Comparison of ENCODE assay signal across 14 cellular contexts in the genomic region with DNA sequence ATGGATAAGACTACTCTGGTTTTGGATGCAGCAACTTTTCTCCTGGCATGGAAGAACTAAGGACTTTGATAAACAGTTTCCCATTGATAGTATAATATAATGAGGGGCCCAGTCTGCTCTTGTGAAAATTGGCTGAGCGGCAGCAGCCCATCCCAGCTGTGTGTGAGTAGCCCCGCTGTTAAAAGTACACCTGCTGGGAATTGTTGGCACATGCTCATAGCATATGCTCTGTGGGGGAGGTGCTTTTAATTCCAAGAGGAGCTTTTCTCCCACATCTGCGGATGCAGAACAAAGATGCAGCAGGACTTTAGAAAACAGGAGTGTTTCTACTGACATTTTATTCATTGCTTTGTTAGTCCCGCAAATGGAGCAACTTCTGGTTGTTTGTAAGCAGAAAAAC. TPM values are rescaled to one million over a fixed set of nuclear protein-coding genes. Genes with fewer than 3 reads are reported as not detected.
DNase-seq lines count a peak whose midpoint lies in the region; ATAC-seq and TF ChIP-seq lines count a peak whose summit lies in the region.
"Had no signal": no experiment of that assay in that cellular context is flagged by ENCODE, and none has a peak within 500 bp of the region (broad histone marks: within the 10 kb centered on the region; RNA-seq: fewer than 3 reads in every experiment).

No MANE protein-coding gene starts in this region.

- no peak for TF ChIP-seq CTCF in glutamatergic neuron (IDR thresholded peaks at IDR 0.05; ENCODE audit: partially characterized antibody, unreplicated experiment)

- H3K27me3 Mint-ChIP-seq in glutamatergic neuron (ENCODE audit: unreplicated experiment), result peaks cover 14% of the 10 kb centered on the region
- H3K27me3 Mint-ChIP-seq: stimulated activated memory B cell treated with anti-CD40 and anti-IgM and Interleukin-4, amounts not matched to agents 10 μg/mL and 1 μg/mL and 100 μg/mL, for 72 hours had no signal

- H3K4me1 Mint-ChIP-seq in glutamatergic neuron (ENCODE audit: low read depth, unreplicated experiment), result peaks cover 62% of the 10 kb centered on the region

- H3K36me3 Mint-ChIP-seq in glutamatergic neuron (ENCODE audit: unreplicated experiment), result peaks cover 15% of the 10 kb centered on the region

- DNase-seq in COLO668 (lab: John Stamatoyannopoulos, UW; ENCODE audit: unreplicated experiment), result peak; percentile 54
- peak; percentile 89 for DNase-seq in NCI-H1092 (lab: John Stamatoyannopoulos, UW)
- peak; percentile 34 for DNase-seq in NCI-H510A (lab: John Stamatoyannopoulos, UW)
- DNase-seq in glutamatergic neuron, result peak; percentile 60
- DNase-seq in GOT3 (lab: John Stamatoyannopoulos, UW), result no peak
- DNase-seq: DND-41; OCI-M1; stimulated activated CD4-positive, alpha-beta T cell treated with anti-CD3 and anti-CD28 coated beads, Interleukin-2, amount 100 ng/mL, for 48 hours; uterus had no signal

- peak overlapping the region; percentile 100 for H3K27ac Mint-ChIP-seq in glutamatergic neuron (ENCODE audit: unreplicated experiment)
- H3K27ac Mint-ChIP-seq: activated T-helper 1 cell treated with anti-CD3 and anti-CD28 coated beads, Interleukin-12 subunit alpha, Interleukin-12 subunit beta, Interleukin-2, Interleukin-4 antibody, amounts not matched to agents 30 ng/mL and 10 ng/mL and 1 ng/mL, durations not matched to agents 14 hours and 24 hours and 36 hours; stimulated activated memory B cell treated with anti-CD40 and anti-IgM and Interleukin-4, amounts not matched to agents 10 μg/mL and 1 μg/mL and 100 μg/mL, for 72 hours had no signal

- peak overlapping the region; percentile 88 for H3K4me3 Mint-ChIP-seq in glutamatergic neuron (ENCODE audit: unreplicated experiment)
- H3K4me3 Mint-ChIP-seq: activated T-helper 1 cell treated with anti-CD3 and anti-CD28 coated beads, Interleukin-12 subunit alpha, Interleukin-12 subunit beta, Interleukin-2, Interleukin-4 antibody, amounts not matched to agents 30 ng/mL and 10 ng/mL and 1 ng/mL, durations not matched to agents 14 hours and 24 hours and 36 hours; stimulated activated memory B cell treated with anti-CD40 and anti-IgM and Interleukin-4, amounts not matched to agents 10 μg/mL and 1 μg/mL and 100 μg/mL, for 72 hours had no signal

- H3K9me3 Mint-ChIP-seq in glutamatergic neuron (ENCODE audit: unreplicated experiment), result peaks cover 15% of the 10 kb centered on the region
- H3K9me3 Mint-ChIP-seq: activated T-helper 1 cell treated with anti-CD3 and anti-CD28 coated beads, Interleukin-12 subunit alpha, Interleukin-12 subunit beta, Interleukin-2, Interleukin-4 antibody, amounts not matched to agents 30 ng/mL and 10 ng/mL and 1 ng/mL, durations not matched to agents 14 hours and 24 hours and 36 hours; stimulated activated memory B cell treated with anti-CD40 and anti-IgM and Interleukin-4, amounts not matched to agents 10 μg/mL and 1 μg/mL and 100 μg/mL, for 72 hours had no signal

- no peak for ATAC-seq in GM21717 (IDR thresholded peaks at IDR 0.05; ENCODE audit: unreplicated experiment)
- ATAC-seq in GM21515 (IDR thresholded peaks at IDR 0.05; ENCODE audit: unreplicated experiment), result no peak
- ATAC-seq in HG03196 (IDR thresholded peaks at IDR 0.05; ENCODE audit: unreplicated experiment), result no peak
- ATAC-seq: stimulated activated memory B cell treated with anti-CD40 and anti-IgM and Interleukin-4, amounts not matched to agents 10 μg/mL and 1 μg/mL and 100 μg/mL, for 72 hours had no signal

RNA-seq across cellular contexts. Expression of a gene that starts 19.0 kb away (rescaled TPM):
- total RNA-seq in glutamatergic neuron (ENCODE audit: unreplicated experiment), result 179 TPM
